ENCODE assay signal across 19 cellular contexts in the genomic region with DNA sequence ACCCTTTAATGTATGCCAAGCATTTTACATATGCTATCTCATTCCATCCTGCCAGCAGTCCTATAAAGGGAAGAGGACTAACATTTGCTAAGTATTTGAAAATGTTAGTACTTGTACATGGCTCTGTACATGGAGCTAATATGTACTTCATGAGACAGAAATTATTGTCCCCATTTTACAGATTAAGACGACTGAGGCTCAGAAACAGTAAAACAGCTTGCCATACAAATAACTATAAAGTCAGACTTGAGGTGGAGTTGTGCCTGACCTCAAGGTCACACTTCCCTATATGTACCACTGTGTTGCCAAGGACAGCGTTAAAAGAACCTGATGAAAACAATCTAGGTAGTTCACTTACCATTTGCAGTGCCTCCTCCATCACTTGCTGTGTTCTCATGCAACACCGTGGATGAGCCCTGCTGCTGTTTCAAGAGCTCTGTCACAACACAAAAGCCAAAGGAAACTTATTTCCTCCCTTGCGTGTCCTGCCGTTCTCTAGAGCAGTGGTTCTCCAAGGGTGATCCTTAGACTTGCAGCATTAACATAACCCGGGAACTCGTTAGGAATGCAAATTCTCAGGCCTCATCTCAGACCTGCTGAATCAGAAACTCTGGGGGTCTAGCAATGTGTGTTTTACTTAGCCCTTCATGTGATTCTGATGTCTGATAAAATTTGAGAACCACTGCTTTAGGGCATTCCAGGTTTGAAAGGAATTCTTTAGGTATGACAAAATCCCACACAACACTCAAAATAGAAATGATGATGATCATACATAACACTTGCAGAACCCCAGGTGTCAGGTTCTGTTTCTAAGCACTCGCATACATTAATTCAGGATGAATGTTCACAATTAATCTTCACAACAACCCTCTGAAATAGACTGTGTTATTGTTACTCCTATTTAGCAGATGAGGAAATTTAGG.
A peak's percentile ranks its signal among the peaks of the same experiment; 100 is the strongest.
DNase-seq lines count a peak whose midpoint lies in the region; ATAC-seq and TF ChIP-seq lines count a peak whose summit lies in the region.
"Had no signal": no experiment of that assay in that cellular context is flagged by ENCODE, and none has a peak within 500 bp of the region (broad histone marks: within the 10 kb centered on the region; RNA-seq: fewer than 3 reads in every experiment).

No MANE protein-coding gene starts in this region.

- H3K36me3 ChIP-seq in NT2/D1 (ENCODE audit: insufficient read depth, insufficient read length, low read length): no peaks in the 10 kb centered on the region
- H3K36me3 ChIP-seq: spleen, uterus had no signal

- no peaks in the 10 kb centered on the region for H3K27me3 ChIP-seq in NT2/D1 (ENCODE audit: insufficient read depth, insufficient read length)
- H3K27me3 ChIP-seq: spleen, uterus had no signal

- DNase-seq in SIG-M5 treated with dmso at 0.1 percent for 504 hours (lab: John Stamatoyannopoulos, UW; ENCODE audit: unreplicated experiment) (peak; percentile 37), SIG-M5 (lab: John Stamatoyannopoulos, UW) (no peak), NT2/D1 (ENCODE audit: low read depth, low spot score) (peak; percentile 30), epithelial cell of esophagus (ENCODE audit: low read depth) (peak; percentile 50)
- DNase-seq: activated CD4-positive, alpha-beta T cell treated with anti-CD3 and anti-CD28 coated beads for 48 hours; CD4-positive, CD25-positive, alpha-beta regulatory T cell; cortex of kidney; DMS 273 treated with DMSO at 0.1 percent for 48 hours; GF-D8; left cardiac atrium; NCI-H82; spleen; stimulated activated CD8-positive, alpha-beta memory T cell treated with anti-CD3 and anti-CD28 coated beads, Interleukin-4, amount 100 ng/mL, for 48 hours; uterus had no signal

- H3K9ac ChIP-seq in NT2/D1 (ENCODE audit: insufficient read length, low read depth): no peak overlapping the region

- ATAC-seq in SK-N-SH treated with all-trans-retinoic acid at 6 μM for 48 hours (no peak), GM18861 (IDR thresholded peaks at IDR 0.05; ENCODE audit: unreplicated experiment) (no peak), GM19035 (IDR thresholded peaks at IDR 0.05; ENCODE audit: unreplicated experiment) (no peak), HG02870 (IDR thresholded peaks at IDR 0.05; ENCODE audit: unreplicated experiment) (no peak)
- ATAC-seq: activated T-helper 17 cell treated with anti-CD3 and anti-CD28 coated beads, Interleukin-2, amount 50 U/mL, for 72 hours; left cardiac atrium had no signal

- no peaks in the 10 kb centered on the region for H3K9me3 ChIP-seq in NT2/D1 (ENCODE audit: insufficient read depth, low read length)
- H3K9me3 ChIP-seq: spleen, uterus had no signal

- no peak overlapping the region for H3K4me3 ChIP-seq in NT2/D1 (ENCODE audit: insufficient read length, low read depth)
- H3K4me3 ChIP-seq in epithelial cell of esophagus (ENCODE audit: low read length): no peak overlapping the region
- H3K4me3 ChIP-seq: spleen, uterus had no signal

- peaks cover 5% of the 10 kb centered on the region for H3K4me1 ChIP-seq in NT2/D1 (ENCODE audit: insufficient read depth, insufficient read length)
- H3K4me1 ChIP-seq: uterus had no signal

- no peak for TF ChIP-seq CTCF in epithelial cell of esophagus (IDR thresholded peaks at IDR 0.05; ENCODE audit: insufficient read depth, low read depth, low read length, missing control alignments)

TF ChIP-seq in SK-N-SH treated with all-trans-retinoic acid at 6 μM for 48 hours, 23 proteins besides CTCF, POLR2A, EP300 and RAD21 (continues in another document):
- no peak for TF ChIP-seq ZFP3 (CRISPR knock-in tag; IDR thresholded peaks at IDR 0.05)
- TF ChIP-seq RARB (CRISPR knock-in tag; IDR thresholded peaks at IDR 0.05): no peak
- TF ChIP-seq ZNF70 (CRISPR knock-in tag; IDR thresholded peaks at IDR 0.05): no peak
- TF ChIP-seq, protein P1, sequence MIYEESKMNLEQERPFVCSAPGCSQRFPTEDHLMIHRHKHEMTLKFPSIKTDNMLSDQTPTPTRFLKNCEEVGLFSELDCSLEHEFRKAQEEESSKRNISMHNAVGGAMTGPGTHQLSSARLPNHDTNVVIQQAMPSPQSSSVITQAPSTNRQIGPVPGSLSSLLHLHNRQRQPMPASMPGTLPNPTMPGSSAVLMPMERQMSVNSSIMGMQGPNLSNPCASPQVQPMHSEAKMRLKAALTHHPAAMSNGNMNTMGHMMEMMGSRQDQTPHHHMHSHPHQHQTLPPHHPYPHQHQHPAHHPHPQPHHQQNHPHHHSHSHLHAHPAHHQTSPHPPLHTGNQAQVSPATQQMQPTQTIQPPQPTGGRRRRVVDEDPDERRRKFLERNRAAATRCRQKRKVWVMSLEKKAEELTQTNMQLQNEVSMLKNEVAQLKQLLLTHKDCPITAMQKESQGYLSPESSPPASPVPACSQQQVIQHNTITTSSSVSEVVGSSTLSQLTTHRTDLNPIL (CRISPR knock-in tag; IDR thresholded peaks at IDR 0.05; ENCODE audit: low read depth): no peak
- no peak for TF ChIP-seq OSR1 (CRISPR knock-in tag; IDR thresholded peaks at IDR 0.05)
- no peak for TF ChIP-seq TOX (CRISPR knock-in tag; IDR thresholded peaks at IDR 0.05; ENCODE audit: borderline replicate concordance)
- TF ChIP-seq, protein P2, sequence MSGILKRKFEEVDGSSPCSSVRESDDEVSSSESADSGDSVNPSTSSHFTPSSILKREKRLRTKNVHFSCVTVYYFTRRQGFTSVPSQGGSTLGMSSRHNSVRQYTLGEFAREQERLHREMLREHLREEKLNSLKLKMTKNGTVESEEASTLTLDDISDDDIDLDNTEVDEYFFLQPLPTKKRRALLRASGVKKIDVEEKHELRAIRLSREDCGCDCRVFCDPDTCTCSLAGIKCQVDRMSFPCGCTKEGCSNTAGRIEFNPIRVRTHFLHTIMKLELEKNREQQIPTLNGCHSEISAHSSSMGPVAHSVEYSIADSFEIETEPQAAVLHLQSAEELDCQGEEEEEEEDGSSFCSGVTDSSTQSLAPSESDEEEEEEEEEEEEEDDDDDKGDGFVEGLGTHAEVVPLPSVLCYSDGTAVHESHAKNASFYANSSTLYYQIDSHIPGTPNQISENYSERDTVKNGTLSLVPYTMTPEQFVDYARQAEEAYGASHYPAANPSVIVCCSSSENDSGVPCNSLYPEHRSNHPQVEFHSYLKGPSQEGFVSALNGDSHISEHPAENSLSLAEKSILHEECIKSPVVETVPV (CRISPR knock-in tag; IDR thresholded peaks at IDR 0.05): no peak
- TF ChIP-seq ZNF8 (CRISPR knock-in tag; IDR thresholded peaks at IDR 0.05): no peak
- TF ChIP-seq, protein P3, sequence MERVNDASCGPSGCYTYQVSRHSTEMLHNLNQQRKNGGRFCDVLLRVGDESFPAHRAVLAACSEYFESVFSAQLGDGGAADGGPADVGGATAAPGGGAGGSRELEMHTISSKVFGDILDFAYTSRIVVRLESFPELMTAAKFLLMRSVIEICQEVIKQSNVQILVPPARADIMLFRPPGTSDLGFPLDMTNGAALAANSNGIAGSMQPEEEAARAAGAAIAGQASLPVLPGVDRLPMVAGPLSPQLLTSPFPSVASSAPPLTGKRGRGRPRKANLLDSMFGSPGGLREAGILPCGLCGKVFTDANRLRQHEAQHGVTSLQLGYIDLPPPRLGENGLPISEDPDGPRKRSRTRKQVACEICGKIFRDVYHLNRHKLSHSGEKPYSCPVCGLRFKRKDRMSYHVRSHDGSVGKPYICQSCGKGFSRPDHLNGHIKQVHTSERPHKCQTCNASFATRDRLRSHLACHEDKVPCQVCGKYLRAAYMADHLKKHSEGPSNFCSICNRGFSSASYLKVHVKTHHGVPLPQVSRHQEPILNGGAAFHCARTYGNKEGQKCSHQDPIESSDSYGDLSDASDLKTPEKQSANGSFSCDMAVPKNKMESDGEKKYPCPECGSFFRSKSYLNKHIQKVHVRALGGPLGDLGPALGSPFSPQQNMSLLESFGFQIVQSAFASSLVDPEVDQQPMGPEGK (CRISPR knock-in tag; IDR thresholded peaks at IDR 0.05; ENCODE audit: borderline replicate concordance): no peak
- TF ChIP-seq TCF4 (CRISPR knock-in tag; IDR thresholded peaks at IDR 0.05; ENCODE audit: borderline replicate concordance): no peak
- TF ChIP-seq ARNTL (CRISPR knock-in tag; IDR thresholded peaks at IDR 0.05; ENCODE audit: borderline replicate concordance, low read depth): no peak
- no peak for TF ChIP-seq GLIS3 (CRISPR knock-in tag; IDR thresholded peaks at IDR 0.05)
- no peak for TF ChIP-seq BACH2 (CRISPR knock-in tag; IDR thresholded peaks at IDR 0.05; ENCODE audit: borderline replicate concordance)
- TF ChIP-seq PPARA (CRISPR knock-in tag; IDR thresholded peaks at IDR 0.05; ENCODE audit: borderline replicate concordance): no peak
- TF ChIP-seq ZNF565 (CRISPR knock-in tag; conservative IDR thresholded peaks at IDR 0.05; ENCODE audit: low read depth): no peak
- TF ChIP-seq, protein P4, sequence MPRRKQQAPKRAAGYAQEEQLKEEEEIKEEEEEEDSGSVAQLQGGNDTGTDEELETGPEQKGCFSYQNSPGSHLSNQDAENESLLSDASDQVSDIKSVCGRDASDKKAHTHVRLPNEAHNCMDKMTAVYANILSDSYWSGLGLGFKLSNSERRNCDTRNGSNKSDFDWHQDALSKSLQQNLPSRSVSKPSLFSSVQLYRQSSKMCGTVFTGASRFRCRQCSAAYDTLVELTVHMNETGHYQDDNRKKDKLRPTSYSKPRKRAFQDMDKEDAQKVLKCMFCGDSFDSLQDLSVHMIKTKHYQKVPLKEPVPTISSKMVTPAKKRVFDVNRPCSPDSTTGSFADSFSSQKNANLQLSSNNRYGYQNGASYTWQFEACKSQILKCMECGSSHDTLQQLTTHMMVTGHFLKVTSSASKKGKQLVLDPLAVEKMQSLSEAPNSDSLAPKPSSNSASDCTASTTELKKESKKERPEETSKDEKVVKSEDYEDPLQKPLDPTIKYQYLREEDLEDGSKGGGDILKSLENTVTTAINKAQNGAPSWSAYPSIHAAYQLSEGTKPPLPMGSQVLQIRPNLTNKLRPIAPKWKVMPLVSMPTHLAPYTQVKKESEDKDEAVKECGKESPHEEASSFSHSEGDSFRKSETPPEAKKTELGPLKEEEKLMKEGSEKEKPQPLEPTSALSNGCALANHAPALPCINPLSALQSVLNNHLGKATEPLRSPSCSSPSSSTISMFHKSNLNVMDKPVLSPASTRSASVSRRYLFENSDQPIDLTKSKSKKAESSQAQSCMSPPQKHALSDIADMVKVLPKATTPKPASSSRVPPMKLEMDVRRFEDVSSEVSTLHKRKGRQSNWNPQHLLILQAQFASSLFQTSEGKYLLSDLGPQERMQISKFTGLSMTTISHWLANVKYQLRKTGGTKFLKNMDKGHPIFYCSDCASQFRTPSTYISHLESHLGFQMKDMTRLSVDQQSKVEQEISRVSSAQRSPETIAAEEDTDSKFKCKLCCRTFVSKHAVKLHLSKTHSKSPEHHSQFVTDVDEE (CRISPR knock-in tag; IDR thresholded peaks at IDR 0.05): no peak
- no peak for TF ChIP-seq CSDC2 (CRISPR knock-in tag; IDR thresholded peaks at IDR 0.05)
- no peak for TF ChIP-seq SNAI2 (CRISPR knock-in tag; IDR thresholded peaks at IDR 0.05)
- no peak for TF ChIP-seq ESRRG (CRISPR knock-in tag; IDR thresholded peaks at IDR 0.05)
